21 cellular contexts compared by ENCODE assay signal in the genomic region with DNA sequence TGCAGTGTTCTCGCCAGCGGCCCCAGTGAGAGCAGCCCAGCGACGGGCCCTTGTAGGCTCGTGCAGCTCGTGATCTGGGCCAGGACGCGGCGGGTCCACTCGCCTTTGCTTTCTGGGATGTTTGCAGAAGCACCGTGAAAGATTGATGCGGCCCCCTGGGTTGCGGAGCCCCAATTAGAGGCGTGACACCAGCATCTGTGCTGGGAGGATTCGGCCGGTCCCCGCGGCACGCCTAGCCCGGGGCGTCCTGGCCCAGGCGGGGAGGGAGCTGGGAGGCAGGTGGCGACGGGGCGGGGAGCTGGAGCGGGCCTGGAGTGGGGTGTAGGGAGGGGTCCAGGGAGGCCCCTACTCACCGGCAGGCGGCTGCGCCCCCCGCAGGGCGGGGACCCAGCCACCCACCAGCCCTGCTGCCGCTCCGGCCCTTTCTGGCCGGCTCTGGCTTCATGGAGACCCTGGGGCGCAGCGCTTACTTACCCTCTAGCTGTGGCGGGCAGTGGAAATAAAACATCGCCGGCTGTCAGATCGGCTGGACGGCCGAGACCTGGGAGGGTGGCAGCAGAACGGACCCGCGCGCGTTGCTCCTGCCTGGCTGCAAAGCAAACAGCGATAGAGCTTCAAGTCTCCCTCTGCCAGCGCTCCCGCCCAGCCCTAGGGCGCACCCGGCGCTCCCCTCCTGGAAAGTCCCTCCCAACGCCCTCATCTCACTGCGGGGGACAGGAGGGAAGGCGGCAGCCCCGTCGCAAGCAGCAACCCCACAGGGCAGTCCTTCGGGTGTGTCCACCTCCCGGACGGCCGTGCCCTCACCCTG. TPM values are rescaled to one million over a fixed set of nuclear protein-coding genes. Genes with fewer than 3 reads are reported as not detected.
DNase-seq lines count a peak whose midpoint lies in the region; TF ChIP-seq lines count a peak whose summit lies in the region.
"Had no signal": no experiment of that assay in that cellular context is flagged by ENCODE, and none has a peak within 500 bp of the region (broad histone marks: within the 10 kb centered on the region; RNA-seq: fewer than 3 reads in every experiment).

No MANE protein-coding gene starts in this region.

- no peaks in the 10 kb centered on the region for H3F3A ChIP-seq in smooth muscle cell (ENCODE audit: low read depth)

- H3K4me2 ChIP-seq in smooth muscle cell: peak overlapping the region; percentile 49

- peak; percentile 6 for DNase-seq in NCI-H510A treated with DMSO at 0.1 percent for 48 hours (lab: John Stamatoyannopoulos, UW)
- DNase-seq in NCI-H510A (lab: John Stamatoyannopoulos, UW): no peak
- peak; percentile 83 to 85 for DNase-seq in SJCRH30
- DNase-seq in smooth muscle cell (lab: John Stamatoyannopoulos, UW; ENCODE audit: unreplicated experiment): no peak
- no peak for DNase-seq in activated gamma-delta T cell (lab: John Stamatoyannopoulos, UW)
- no peak for DNase-seq in T-helper 2 cell
- no peak for DNase-seq in stimulated activated naive CD4-positive, alpha-beta T cell treated with Interleukin-2 at 50 U/mL for 16 hours (lab: John Stamatoyannopoulos, UW)
- DNase-seq: activated CD4-positive, alpha-beta T cell treated with anti-CD3 and anti-CD28 coated beads, Interleukin-2, amount 50 U/mL, for 4 hours; activated gamma-delta T cell treated with Interleukin-2 at 50 U/mL for 16 hours; DND-41; erythroblast; hypothalamus; IMR-90; NCI-H1694 treated with DMSO at 0.1 percent for 48 hours; OCI-M1 had no signal

- no peak overlapping the region for H3K9ac ChIP-seq in smooth muscle cell (ENCODE audit: low read depth)

- peak overlapping the region; percentile 89 for H3K27ac ChIP-seq in SJCRH30
- no peak overlapping the region for H3K27ac ChIP-seq in smooth muscle cell (ENCODE audit: low read depth)
- H3K27ac ChIP-seq: breast epithelium, skin epidermis, upper lobe of left lung had no signal

- no peaks in the 10 kb centered on the region for H4K20me1 ChIP-seq in smooth muscle cell (ENCODE audit: low read depth)

- no peaks in the 10 kb centered on the region for H3K79me2 ChIP-seq in smooth muscle cell (ENCODE audit: low read depth)

- H3K4me1 ChIP-seq in SJCRH30: no peaks in the 10 kb centered on the region
- no peaks in the 10 kb centered on the region for H3K4me1 ChIP-seq in smooth muscle cell (ENCODE audit: low read depth)
- H3K4me1 ChIP-seq: breast epithelium had no signal

- H2AFZ ChIP-seq in smooth muscle cell (ENCODE audit: low read depth): no peak overlapping the region

- WGBS in smooth muscle cell (ENCODE audit: low lambda C conversion rate): 2% methylated on average over 40 of the region's 62 CpGs

- TF ChIP-seq CTCF in smooth muscle cell (IDR thresholded peaks at IDR 0.05; ENCODE audit: borderline replicate concordance, insufficient read depth, poor library complexity, severe bottlenecking): no peak

- peak overlapping the region; percentile 64 for H3K4me3 ChIP-seq in SJCRH30
- peak overlapping the region; percentile 56 for H3K4me3 ChIP-seq in iPS-18c (ENCODE audit: insufficient read depth, low read depth, low read length)
- H3K4me3 ChIP-seq in smooth muscle cell: no peak overlapping the region

- H3K27me3 ChIP-seq in SJCRH30 (no peaks in the 10 kb centered on the region), smooth muscle cell (ENCODE audit: low read depth) (peaks cover 100% of the 10 kb centered on the region)

- no peaks in the 10 kb centered on the region for H3K36me3 ChIP-seq in SJCRH30
- H3K36me3 ChIP-seq in smooth muscle cell (ENCODE audit: low read depth): no peaks in the 10 kb centered on the region
- H3K36me3 ChIP-seq: breast epithelium, upper lobe of left lung had no signal

- H3K9me3 ChIP-seq in SJCRH30 (replicated peaks) (no peaks in the 10 kb centered on the region), iPS-18c (ENCODE audit: control insufficient read depth, insufficient read depth, low read length) (no peaks in the 10 kb centered on the region), smooth muscle cell (replicated peaks; ENCODE audit: low read depth) (no peaks in the 10 kb centered on the region)
- H3K9me3 ChIP-seq: breast epithelium, upper lobe of left lung had no signal

RNA-seq across cellular contexts. Expression of a gene that starts 0.8 kb away (rescaled TPM):
- total RNA-seq in SJCRH30 (2014; rRNA removed; shearing (Covaris generic)): 15.0 and 17.8 TPM in 2 replicates
- not detected in 2 replicates for total RNA-seq in smooth muscle cell
- not detected in 2 replicates for polyA plus RNA-seq in smooth muscle cell
- total RNA-seq: A673, breast epithelium, IMR-90, myocyte had no signal
- polyA plus RNA-seq: IMR-90 had no signal

Comparison
In these comparisons a context has a peak if more than half of its experiments do, and no peak if none do; other contexts are left out.
1. DNase-seq: peak in NCI-H510A treated with DMSO at 0.1 percent for 48 hours (single experiment) and SJCRH30 (2 of 2); none in NCI-H510A (single experiment), smooth muscle cell (single experiment), activated gamma-delta T cell (single experiment), T-helper 2 cell (0 of 5) and stimulated activated naive CD4-positive, alpha-beta T cell treated with Interleukin-2 at 50 U/mL for 16 hours (single experiment).
2. RNA of a gene that starts 0.8 kb away (total RNA-seq): 15.0 to 17.8 TPM in SJCRH30; not detected in smooth muscle cell; every median in the first group is over 10 times any median in the second.